8 cellular contexts compared by ENCODE assay signal in genomic region chr10:87342249-87342703, GRCh38. TPM values are rescaled to one million over a fixed set of nuclear protein-coding genes. Genes with fewer than 3 reads are reported as not detected.
DNase-seq lines count a peak whose midpoint lies in the region; ATAC-seq and TF ChIP-seq lines count a peak whose summit lies in the region.
"Not testable (repeated sequence)": the region's sequence is repeated elsewhere in the genome, so short reads cannot be mapped to it uniquely, and the experiment has no call there.

No MANE protein-coding gene starts in this region.

- H3K9me3 ChIP-seq in PC-3 (ENCODE audit: low read length); mucosa of descending colon: not testable (repeated sequence)

- H3F3A ChIP-seq in PC-3 (ENCODE audit: low read length, unreplicated experiment), result not testable (repeated sequence)

- not testable (repeated sequence) for H3K27me3 ChIP-seq in PC-3 (ENCODE audit: low read length)

- H3K4me1 ChIP-seq in PC-3 (ENCODE audit: insufficient read depth, low read length); mucosa of descending colon (ENCODE audit: low read depth): not testable (repeated sequence)

- peak overlapping the region; percentile 53; the same call in 1 of the 2 replicates for H2AFZ ChIP-seq in PC-3 (ENCODE audit: low read length)

- H3K4me2 ChIP-seq in PC-3 (ENCODE audit: low read length), result 0 out of 2 replicates have a peak overlapping the region, but pooled peaks have one; percentile 44

- peak; percentile 85 for ATAC-seq in GM21576 (IDR thresholded peaks at IDR 0.05; ENCODE audit: unreplicated experiment)
- peak; percentile 84 for ATAC-seq in PC-3
- peak; percentile 90 for ATAC-seq in mucosa of descending colon

- intact Hi-C loops in PC-3 (cut with micrococcal nuclease); mucosa of descending colon (cut with DNase I, micrococcal nuclease): not testable (repeated sequence)

- DNase-seq in DMS114 treated with DMSO at 0.1 percent for 48 hours (lab: John Stamatoyannopoulos, UW; ENCODE audit: unreplicated experiment) (peak; percentile 77), HuH-7.5 (ENCODE audit: low spot score) (peak; percentile 7), PC-3 (peak; percentile 77), activated T-cell treated with anti-CD3 and anti-CD28 coated beads for 48 hours (ENCODE audit: low read depth) (peak; percentile 78), epithelial cell of proximal tubule (ENCODE audit: low read depth) (peak; percentile 48), mucosa of descending colon (peak; percentile 89 to 93 (median 93))
- DNase-seq in stimulated activated CD8-positive, alpha-beta memory T cell treated with anti-CD3 and anti-CD28 coated beads, Interleukin-2, amount 100 ng/mL, for 1 hour (ENCODE audit: low read depth in 2 of 2), result peak; percentile 63 to 64

- not testable (repeated sequence) for H3K36me3 ChIP-seq in PC-3 (ENCODE audit: low read depth, low read length); mucosa of descending colon (ENCODE audit: low read depth)

- TF ChIP-seq CTCF in PC-3 (conservative IDR thresholded peaks at IDR 0.05; ENCODE audit: low read depth, low read length); epithelial cell of proximal tubule (conservative IDR thresholded peaks at IDR 0.05; ENCODE audit: low read depth, low read length); mucosa of descending colon (IDR thresholded peaks at IDR 0.05): not testable (repeated sequence)

- CTCF ChIA-PET in PC-3 (lab: Charles Lee), result not testable (repeated sequence)

- H3K4me3 ChIP-seq in PC-3 (ENCODE audit: low read length) (peak overlapping the region; percentile 66), epithelial cell of proximal tubule (ENCODE audit: low read depth, low read length) (peak overlapping the region; percentile 62), mucosa of descending colon (peak overlapping the region; percentile 22)

- H3K9me2 ChIP-seq in PC-3 (replicated peaks; ENCODE audit: low read length), result not testable (repeated sequence)

- peaks cover 17% of the 10 kb centered on the region for H3K79me2 ChIP-seq in PC-3 (ENCODE audit: low read length)

- BruUV-seq in PC-3 (replicated peaks; lab: Mats Ljungman, UMichigan), result not testable (repeated sequence)

- H3K9ac ChIP-seq in PC-3 (ENCODE audit: low read length), result peak overlapping the region; percentile 75

- not testable (repeated sequence) for H4K20me1 ChIP-seq in PC-3 (ENCODE audit: low read length)

- POLR2A ChIA-PET in PC-3 (lab: Charles Lee; ENCODE audit: unreplicated experiment), result not testable (repeated sequence)

- H3K27ac ChIP-seq in PC-3 (ENCODE audit: low read length), result peak overlapping the region; percentile 46

RNA-seq across cellular contexts. Expression of gene NUTM2D, which starts 15.3 kb away (rescaled TPM):
- total RNA-seq in PC-3 (2014; rRNA removed) (1.2 TPM in 1 of 2 replicates, not detected in the other), epithelial cell of proximal tubule (0.65 and 1.0 TPM in 2 replicates), mucosa of descending colon (1 to 10 TPM; 7.0 to 7.2 (median 7.1) TPM)

Comparison
In these comparisons a context has a peak if more than half of its experiments do, and no peak if none do; other contexts are left out.
1. Peak in every context shown above with its lines: DNase-seq, ATAC-seq, H3K4me3 ChIP-seq and H3K27ac ChIP-seq.
2. DNase-seq: peak in every context shown above with its lines; median percentile 93 in mucosa of descending colon; 78 in activated T-cell treated with anti-CD3 and anti-CD28 coated beads for 48 hours; 77 in DMS114 treated with DMSO at 0.1 percent for 48 hours; 77 in PC-3; 64 in stimulated activated CD8-positive, alpha-beta memory T cell treated with anti-CD3 and anti-CD28 coated beads, Interleukin-2, amount 100 ng/mL, for 1 hour; 48 in epithelial cell of proximal tubule; 7 in HuH-7.5.